In the genomic region with DNA sequence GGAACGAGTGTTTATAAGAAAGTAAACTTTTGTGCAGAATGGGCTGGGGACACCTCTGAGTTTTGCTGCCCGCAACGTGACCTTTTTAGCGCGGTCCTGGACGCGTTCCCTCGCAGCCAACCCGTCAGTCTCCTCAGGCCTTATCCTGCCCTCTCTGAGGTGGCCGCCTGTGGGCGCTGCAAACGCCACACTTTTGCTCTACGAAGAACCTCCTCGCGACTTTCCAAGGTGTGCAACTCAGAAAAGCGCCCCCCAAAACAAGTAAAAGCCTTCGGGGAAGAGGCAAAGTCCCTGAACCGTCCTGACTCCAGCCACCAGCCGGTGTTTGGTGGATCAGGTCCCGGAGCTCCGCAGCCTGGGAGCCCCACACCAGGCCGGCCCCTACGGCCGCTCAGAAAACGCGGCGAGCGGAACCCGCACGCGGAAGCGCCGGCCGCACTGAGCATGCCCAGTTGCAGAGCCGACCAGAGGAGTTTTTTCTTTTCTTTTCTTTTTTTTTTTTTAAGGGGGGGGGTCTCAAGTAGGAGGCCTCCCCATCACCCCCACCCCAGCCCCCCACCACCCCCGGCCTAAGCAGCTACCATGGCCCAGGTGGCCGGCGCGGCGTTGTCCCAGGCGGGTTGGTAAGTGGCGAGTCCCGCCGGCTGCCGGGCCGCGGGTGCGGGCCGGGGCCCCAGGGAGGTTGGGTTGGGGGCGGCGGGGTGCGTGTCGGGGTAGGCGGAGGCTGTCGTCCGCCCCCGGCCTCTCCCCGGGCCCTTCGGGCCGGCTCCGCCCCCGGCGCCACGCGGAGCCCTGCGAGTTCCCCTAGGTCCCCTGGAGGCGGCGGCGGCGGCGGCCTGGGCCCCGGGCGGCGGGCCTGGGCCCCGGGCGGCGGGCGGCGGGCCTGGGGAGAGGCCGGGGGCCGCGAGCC, we compare ENCODE assay signal across 8 cellular contexts.
DNase-seq lines count a peak whose midpoint lies in the region; ATAC-seq and TF ChIP-seq lines count a peak whose summit lies in the region.

A gene (plus strand): TSS at position 438 of the 910 bp plus-strand sequence. CDS start 145 bp downstream, at position 583.

- DNase-seq in AG10803 (ENCODE audit: low read depth) (peak; percentile 83), NCI-H226 (peak; percentile 79), islet precursor cell (peak; percentile 93)
- peak; percentile 61 for DNase-seq in activated CD4-positive, CD25-positive, alpha-beta regulatory T cell treated with anti-CD3 and anti-CD28 coated beads, Interleukin-2, amount 50 U/mL, for 16 hours (ENCODE audit: low read depth, low spot score)
- DNase-seq in central memory CD4-positive, alpha-beta T cell, result peak; percentile 79
- peak; percentile 66 to 76 (median 71) for DNase-seq in stimulated activated CD4-positive, alpha-beta T cell treated with anti-CD3 and anti-CD28 coated beads, Interleukin-12 subunit alpha, Interleukin-12 subunit beta, amount 100 ng/mL, for 48 hours (ENCODE audit: low read depth in 2 of 3, low spot score in 1 of 3)

- peak within 1 kb of the TSS; percentile 88 for H3K4me3 ChIP-seq in AG10803 (ENCODE audit: low read length)

- ATAC-seq in GM18909 (IDR thresholded peaks at IDR 0.05; ENCODE audit: poor library complexity, unreplicated experiment), result peak; percentile 67
- peak; percentile 68 for ATAC-seq in HG03159 (IDR thresholded peaks at IDR 0.05; ENCODE audit: unreplicated experiment)

- peak; percentile 82 for TF ChIP-seq CTCF in AG10803 (conservative IDR thresholded peaks at IDR 0.05; ENCODE audit: low read length)

Comparison
In these comparisons a context has a peak if more than half of its experiments do, and no peak if none do; other contexts are left out.
1. Peak in every context shown above with its lines: DNase-seq, ATAC-seq and H3K4me3 ChIP-seq.